Comparison of ENCODE assay signal across 20 cellular contexts in genomic region chr19:11722414-11722813, GRCh38.
"Had no signal": no experiment of that assay in that cellular context is flagged by ENCODE, and none has a peak within 500 bp of the region (broad histone marks: within the 10 kb centered on the region; RNA-seq: fewer than 3 reads in every experiment).

No MANE protein-coding gene starts in this region.

- DNase-seq: activated CD4-positive, alpha-beta T cell treated with anti-CD3 and anti-CD28 coated beads, Interleukin-2, amount 50 U/mL, for 4 hours; activated gamma-delta T cell; activated T-cell treated with anti-CD3 and anti-CD28 coated beads, Interleukin-2, amount 50 U/mL, for 72 hours; amygdala; dermis blood vessel endothelial cell; effector memory CD4-positive, alpha-beta T cell; hippocampal formation; midbrain; nephron progenitor cell; occipital lobe; posterior cingulate gyrus; stimulated activated CD4-positive, alpha-beta T cell treated with anti-CD3 and anti-CD28 coated beads, Interleukin-2, amount 100 ng/mL, for 24 hours; stimulated activated naive CD4-positive, alpha-beta T cell treated with Interleukin-2 at 50 U/mL for 16 hours; substantia nigra; tibial artery had no signal

- H3K4me3 ChIP-seq: cardiac muscle cell, right atrium auricular region, tibial artery had no signal

- H3K27ac ChIP-seq: cardiac muscle cell, foreskin keratinocyte, right atrium auricular region, tibial artery had no signal

- H3K27me3 ChIP-seq: cardiac muscle cell, foreskin keratinocyte, right atrium auricular region, tibial artery had no signal

- FAIRE-seq: keratinocyte had no signal

- ATAC-seq: activated naive CD4-positive, alpha-beta T cell treated with anti-CD3 and anti-CD28 coated beads, Interleukin-2, amount 50 U/mL, for 72 hours; activated T-cell treated with anti-CD3 and anti-CD28 coated beads, Interleukin-2, amount 50 U/mL, for 72 hours; foreskin keratinocyte had no signal

- H3K4me1 ChIP-seq: foreskin keratinocyte, right atrium auricular region, tibial artery had no signal
